Comparison of ENCODE assay signal across 21 cellular contexts in the genomic region with DNA sequence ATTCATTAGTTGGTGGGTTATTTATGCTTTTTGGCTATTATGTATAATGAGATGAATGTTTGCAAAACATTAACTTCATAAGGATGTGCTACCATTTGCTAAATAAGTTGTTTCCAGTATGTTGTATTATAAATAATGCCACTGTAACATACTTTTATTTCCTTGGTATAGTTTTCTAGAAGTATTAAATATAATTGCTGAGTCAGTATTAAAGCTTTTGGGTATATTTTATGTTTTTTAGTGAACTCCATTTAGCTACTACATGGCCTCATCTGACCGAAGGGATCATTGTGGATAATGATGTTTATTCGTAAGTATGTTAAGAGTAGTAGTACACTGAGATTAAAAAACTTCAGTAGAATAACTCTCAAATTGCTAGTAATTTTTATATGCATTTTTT.
DNase-seq lines count a peak whose midpoint lies in the region; ATAC-seq, FAIRE-seq and TF ChIP-seq lines count a peak whose summit lies in the region.
"Had no signal": no experiment of that assay in that cellular context is flagged by ENCODE, and none has a peak within 500 bp of the region (broad histone marks: within the 10 kb centered on the region; RNA-seq: fewer than 3 reads in every experiment).

No MANE protein-coding gene starts in this region.

- no peak for TF ChIP-seq EP300 in K562 (IDR thresholded peaks at IDR 0.05; ENCODE audit: low read length)

- TF ChIP-seq CTCF in K562 (IDR thresholded peaks at IDR 0.05 in 2 of 3, conservative IDR thresholded peaks at IDR 0.05 in 1 of 3; ENCODE audit: insufficient read depth in 2 of 3, low read depth in 1 of 3, low read length in 3 of 3) (no peak), keratinocyte (optimal IDR thresholded peaks at IDR 0.05 in 1 of 3, IDR thresholded peaks at IDR 0.05 in 1 of 3, conservative IDR thresholded peaks at IDR 0.05 in 1 of 3; ENCODE audit: extremely low read depth in 1 of 3, insufficient read depth in 2 of 3, low read length in 3 of 3) (no peak)

- no peaks in the 10 kb centered on the region for H3K9me3 ChIP-seq in GM23248 (ENCODE audit: low read depth)
- no peaks in the 10 kb centered on the region for H3K9me3 ChIP-seq in K562 (replicated peaks; ENCODE audit: control insufficient read depth, insufficient read depth, low read depth, low read length)
- no peaks in the 10 kb centered on the region for H3K9me3 ChIP-seq in keratinocyte (ENCODE audit: control insufficient read depth, low read depth, low read length)
- H3K9me3 ChIP-seq: BE2C, SJSA1 had no signal

- peak overlapping the region; percentile 69 for H3K27ac Mint-ChIP-seq in activated naive CD4-positive, alpha-beta T cell treated with anti-CD3 and anti-CD28 coated beads, Interleukin-2, amount 50 U/mL, for 24 hours
- H3K27ac Mint-ChIP-seq: H9, HFFc6 had no signal

- in situ Hi-C loops in GM23248 (cut with MboI) (no loop called here), K562 (cut with MboI) (no loop called here)

- H3K79me2 ChIP-seq in GM23248 (ENCODE audit: insufficient read depth), result peaks cover 3% of the 10 kb centered on the region; the same call in 1 of the 2 replicates
- no peaks in the 10 kb centered on the region for H3K79me2 ChIP-seq in K562 (ENCODE audit: control insufficient read depth, insufficient read depth, low read length)
- H3K79me2 ChIP-seq in keratinocyte (ENCODE audit: control insufficient read depth, insufficient read depth, low read length), result no peaks in the 10 kb centered on the region

- intact Hi-C loops in K562 (cut with micrococcal nuclease), result no loop called here

- FAIRE-seq in K562 (lab: Jason Lieb, UNC) (no peak), keratinocyte (lab: Jason Lieb, UNC) (no peak)
- FAIRE-seq: RCC 7860 had no signal

- POLR2A ChIA-PET in K562 (lab: Yijun Ruan, JAX), result no interaction called here

- H4K20me1 ChIP-seq in GM23248 (ENCODE audit: insufficient read depth) (no peaks in the 10 kb centered on the region), K562 (replicated peaks; ENCODE audit: control insufficient read depth, insufficient read depth, low read length) (no peaks in the 10 kb centered on the region), keratinocyte (ENCODE audit: control insufficient read depth, extremely low read depth, insufficient read depth, low read length) (no peaks in the 10 kb centered on the region)

- peak overlapping the region; percentile 14; the same call in 1 of the 2 replicates for H3K27ac ChIP-seq in GM23248
- H3K27ac ChIP-seq in K562 (ENCODE audit: extremely low read depth, low read depth, low read length), result no peak overlapping the region
- peak overlapping the region; percentile 97 for H3K27ac ChIP-seq in keratinocyte (ENCODE audit: control insufficient read depth, insufficient read depth, low read length)
- H3K27ac ChIP-seq: SJSA1 had no signal

- H3K36me3 Mint-ChIP-seq in activated naive CD4-positive, alpha-beta T cell treated with anti-CD3 and anti-CD28 coated beads, Interleukin-2, amount 50 U/mL, for 24 hours, result peaks cover 23% of the 10 kb centered on the region

- dilution Hi-C loops in keratinocyte (cut with MboI; ENCODE audit: extremely low pct_ligation_motif_present, low sequenced_read_pairs), result no loop called here

- H3K4me3 ChIP-seq in GM23248 (no peak overlapping the region), K562 (no peak overlapping the region), keratinocyte (ENCODE audit: control insufficient read depth in 2 of 3, extremely low read depth in 1 of 3, insufficient read depth in 2 of 3, low read depth in 1 of 3, low read length in 3 of 3) (no peak overlapping the region)
- H3K4me3 ChIP-seq: SJSA1 had no signal

- H3K4me2 ChIP-seq in GM23248 (ENCODE audit: unreplicated experiment) (no peak overlapping the region), K562 (ENCODE audit: insufficient read depth, low read length) (no peak overlapping the region), keratinocyte (ENCODE audit: control insufficient read depth, extremely low read depth, insufficient read depth, low read depth, low read length) (peak overlapping the region; percentile 59)

- ATAC-seq in K562, result no peak
- ATAC-seq: Right ventricle myocardium inferior had no signal

- H3K36me3 ChIP-seq in GM23248 (ENCODE audit: low read depth) (peaks cover 46% of the 10 kb centered on the region), K562 (ENCODE audit: control insufficient read depth, insufficient read depth, low read length) (peaks cover 56% of the 10 kb centered on the region), keratinocyte (ENCODE audit: control insufficient read depth in 2 of 2, extremely low read depth in 1 of 2, insufficient read depth in 2 of 2, low read length in 2 of 2) (peaks cover 9 to 23% of the 10 kb centered on the region in 2 experiments)
- H3K36me3 ChIP-seq: BE2C had no signal

- no TSS peak for BruUV-seq in K562 (replicated peaks; lab: Mats Ljungman, UMichigan)

- H3K4me3 Mint-ChIP-seq in activated naive CD4-positive, alpha-beta T cell treated with anti-CD3 and anti-CD28 coated beads, Interleukin-2, amount 50 U/mL, for 24 hours, result no peak overlapping the region
- H3K4me3 Mint-ChIP-seq: H9, HFFc6 had no signal

- H3K4me1 Mint-ChIP-seq in activated naive CD4-positive, alpha-beta T cell treated with anti-CD3 and anti-CD28 coated beads, Interleukin-2, amount 50 U/mL, for 24 hours, result peaks cover 6% of the 10 kb centered on the region
- H3K4me1 Mint-ChIP-seq: H9 had no signal

- CTCF ChIA-PET in K562 (lab: Yijun Ruan, JAX; ENCODE audit: low intra/inter-chr PET ratio), result no interaction called here

- no peaks in the 10 kb centered on the region for H3K9me2 ChIP-seq in GM23248 (ENCODE audit: insufficient read depth)

- H2AFZ ChIP-seq in GM23248 (no peak overlapping the region), K562 (ENCODE audit: low read depth, low read length) (no peak overlapping the region), keratinocyte (ENCODE audit: control insufficient read depth, low read length) (no peak overlapping the region)

- DNase-seq in activated naive CD4-positive, alpha-beta T cell treated with Interleukin-2 at 50 U/mL for 16 hours, result no peak
- no peak for DNase-seq in GM23248
- no peak for DNase-seq in K562 (ENCODE audit: extremely low read depth in 1 of 4, low spot score in 3 of 4)
- DNase-seq in keratinocyte (ENCODE audit: low read depth, low spot score), result no peak
- no peak for DNase-seq in NCI-H1436 (lab: John Stamatoyannopoulos, UW)
- DNase-seq in stimulated activated CD4-positive, alpha-beta T cell treated with anti-CD3 and anti-CD28 coated beads, Interleukin-4, amount 100 ng/mL, for 24 hours, result no peak
- DNase-seq: BE2C, GF-D8, H9, HFFc6, KG1, NCI-H1092 treated with DMSO at 0.1 percent for 48 hours, NCI-H1694, NCI-H2081, NCI-H2171, NCI-H524 treated with DMSO at 0.1 percent for 48 hours, NCI-H82 had no signal

- H3K9me1 ChIP-seq in K562 (ENCODE audit: control insufficient read depth, insufficient read depth, low read length) (no peaks in the 10 kb centered on the region), keratinocyte (ENCODE audit: control insufficient read depth, extremely low read depth, insufficient read depth, low read length) (no peaks in the 10 kb centered on the region)

- peaks cover 16% of the 10 kb centered on the region for H3K4me1 ChIP-seq in GM23248 (ENCODE audit: insufficient read depth)
- no peaks in the 10 kb centered on the region for H3K4me1 ChIP-seq in K562 (replicated peaks in 1 of 2; ENCODE audit: control insufficient read depth in 2 of 2, insufficient read depth in 2 of 2, low read length in 2 of 2)
- H3K4me1 ChIP-seq in keratinocyte (ENCODE audit: control insufficient read depth, extremely low read depth, insufficient read depth, low read length), result peaks cover 13% of the 10 kb centered on the region
- H3K4me1 ChIP-seq: BE2C, SJSA1 had no signal

- H3F3A ChIP-seq in GM23248 (ENCODE audit: insufficient read depth), result no peaks in the 10 kb centered on the region

- H3K27me3 ChIP-seq in GM23248 (replicated peaks; ENCODE audit: insufficient read depth), result no peaks in the 10 kb centered on the region
- no peaks in the 10 kb centered on the region for H3K27me3 ChIP-seq in K562 (ENCODE audit: control insufficient read depth in 2 of 2, insufficient read depth in 2 of 2, low read length in 2 of 2)
- H3K27me3 ChIP-seq in keratinocyte (ENCODE audit: control insufficient read depth, extremely low read depth, insufficient read depth, low read length), result no peaks in the 10 kb centered on the region
- H3K27me3 ChIP-seq: BE2C, SJSA1 had no signal

- H3K9ac ChIP-seq in GM23248, result no peak overlapping the region
- no peak overlapping the region for H3K9ac ChIP-seq in K562 (ENCODE audit: insufficient read depth in 1 of 2, low read depth in 2 of 2, low read length in 2 of 2)
- peak overlapping the region; percentile 66 for H3K9ac ChIP-seq in keratinocyte (ENCODE audit: control insufficient read depth, extremely low read depth, insufficient read depth, low read length)

- no peak for TF ChIP-seq RAD21 in K562 (CRISPR knock-in tag; conservative IDR thresholded peaks at IDR 0.05 in 1 of 2, IDR thresholded peaks at IDR 0.05 in 1 of 2)

- H3K9me3 Mint-ChIP-seq in activated naive CD4-positive, alpha-beta T cell treated with anti-CD3 and anti-CD28 coated beads, Interleukin-2, amount 50 U/mL, for 24 hours, result no peaks in the 10 kb centered on the region
- H3K9me3 Mint-ChIP-seq: H9, HFFc6 had no signal

- TF ChIP-seq POLR2A in K562 (conservative IDR thresholded peaks at IDR 0.05), result no peak

- 98 to 100% methylated on average over 2 of the region's 2 CpGs for WGBS in GM23248 (ENCODE audit: low coverage in 1 of 2, low lambda C conversion rate in 2 of 2, missing lambda C conversion rate in 2 of 2), 2 experiments
- WGBS in K562 (ENCODE audit: insufficient coverage, low coverage, missing lambda C conversion rate), result 100% methylated on average over 2 of the region's 2 CpGs

- H3K27me3 Mint-ChIP-seq in activated naive CD4-positive, alpha-beta T cell treated with anti-CD3 and anti-CD28 coated beads, Interleukin-2, amount 50 U/mL, for 24 hours, result no peaks in the 10 kb centered on the region

TF ChIP-seq in K562, 482 proteins besides CTCF, POLR2A, EP300 and RAD21 (continues in another document):
- TF ChIP-seq MAFK (IDR thresholded peaks at IDR 0.05; ENCODE audit: low read length), result peak; percentile 85
- no peak for TF ChIP-seq NCOA2 (IDR thresholded peaks at IDR 0.05; ENCODE audit: partially characterized antibody in 2 of 2)
- no peak for TF ChIP-seq MEIS2 (IDR thresholded peaks at IDR 0.05; ENCODE audit: partially characterized antibody)
- peak; percentile 86 for TF ChIP-seq C11orf30 (IDR thresholded peaks at IDR 0.05; ENCODE audit: low read depth)
- peak; percentile 94 for TF ChIP-seq ZNF316 (IDR thresholded peaks at IDR 0.05)
- TF ChIP-seq RBM14 (IDR thresholded peaks at IDR 0.05; ENCODE audit: borderline replicate concordance, insufficient read depth, low read depth, low read length), result no peak
- TF ChIP-seq ZBTB8A (IDR thresholded peaks at IDR 0.05; ENCODE audit: partially characterized antibody), result no peak
- no peak for TF ChIP-seq DIDO1 (tag; IDR thresholded peaks at IDR 0.05; ENCODE audit: low read depth)
